Comparison of ENCODE assay signal across 1 cellular context in genomic region chr17:45147581-45148182, GRCh38.
TF ChIP-seq lines count a peak whose summit lies in the region.

No MANE protein-coding gene starts in this region.

TF ChIP-seq in K562, 482 proteins besides CTCF, POLR2A, EP300 and RAD21 (continued from another document and continues in another):
- TF ChIP-seq ZNF395 (CRISPR knock-in tag; IDR thresholded peaks at IDR 0.05) (no peak; the same call in 1 of the 2 replicates), ZNF23 (CRISPR knock-in tag; IDR thresholded peaks at IDR 0.05) (no peak), BRCA1 (IDR thresholded peaks at IDR 0.05) (no peak), BRCA1 (CRISPR knock-in tag; IDR thresholded peaks at IDR 0.05) (no peak), KLF16 (IDR thresholded peaks at IDR 0.05) (no peak), YBX1 (IDR thresholded peaks at IDR 0.05) (no peak), SMC3 (conservative IDR thresholded peaks at IDR 0.05; ENCODE audit: insufficient read depth, low read depth, low read length) (no peak), ID3 (CRISPR knock-in tag; IDR thresholded peaks at IDR 0.05) (no peak), ID3 (tag; IDR thresholded peaks at IDR 0.05) (no peak), MAFG (tag; conservative IDR thresholded peaks at IDR 0.05) (no peak), C11orf30 (IDR thresholded peaks at IDR 0.05; ENCODE audit: low read depth) (0 out of 2 replicates have a peak, but pooled peaks have one; percentile 2), DMBX1 (CRISPR knock-in tag; IDR thresholded peaks at IDR 0.05; ENCODE audit: borderline replicate concordance) (peak; percentile 62; the same call in 1 of the 2 replicates), TCF7L2 (IDR thresholded peaks at IDR 0.05; ENCODE audit: low read depth, low read length) (peak; percentile 88), SNAPC5 (CRISPR knock-in tag; IDR thresholded peaks at IDR 0.05) (no peak), ZNF695 (CRISPR knock-in tag; IDR thresholded peaks at IDR 0.05) (0 out of 2 replicates have a peak, but pooled peaks have one; percentile 8), ZNF696 (CRISPR knock-in tag; conservative IDR thresholded peaks at IDR 0.05) (no peak), TARDBP (IDR thresholded peaks at IDR 0.05) (peak; percentile 72; the same call in 1 of the 2 replicates), RB1 (IDR thresholded peaks at IDR 0.05; ENCODE audit: low read depth) (0 out of 2 replicates have a peak, but pooled peaks have one; percentile 51), CTBP1 (IDR thresholded peaks at IDR 0.05; ENCODE audit: borderline replicate concordance) (no peak), RBM22 (IDR thresholded peaks at IDR 0.05; ENCODE audit: low read depth, low read length, poor library complexity, severe bottlenecking) (peak; percentile 73), DACH1 (IDR thresholded peaks at IDR 0.05; ENCODE audit: partially characterized antibody) (no peak), FIP1L1 (IDR thresholded peaks at IDR 0.05; ENCODE audit: low read depth, low read length, poor library complexity, severe bottlenecking) (peak; percentile 37), HOMEZ (CRISPR knock-in tag; IDR thresholded peaks at IDR 0.05) (no peak), ZNF57 (CRISPR knock-in tag; IDR thresholded peaks at IDR 0.05) (no peak), RBM39 (optimal IDR thresholded peaks at IDR 0.05; ENCODE audit: low read depth, low read length) (no peak), CHD2 (IDR thresholded peaks at IDR 0.05; ENCODE audit: low read depth, low read length) (peak; percentile 92), NFRKB (IDR thresholded peaks at IDR 0.05; ENCODE audit: low read depth) (peak; percentile 98), HDAC2 (IDR thresholded peaks at IDR 0.05) (peak; percentile 64; the same call in 1 of the 2 replicates), PTRF (tag; IDR thresholded peaks at IDR 0.05) (no peak), MYBL2 (IDR thresholded peaks at IDR 0.05; ENCODE audit: low read depth) (no peak; the same call in 1 of the 2 replicates), MYBL2 (CRISPR knock-in tag; IDR thresholded peaks at IDR 0.05; ENCODE audit: borderline replicate concordance) (no peak), SAFB (IDR thresholded peaks at IDR 0.05; ENCODE audit: borderline replicate concordance, low read depth, low read length) (no peak), ZNF551 (CRISPR knock-in tag; IDR thresholded peaks at IDR 0.05) (no peak), ZKSCAN8 (CRISPR knock-in tag; IDR thresholded peaks at IDR 0.05) (no peak), GTF2E2 (tag; IDR thresholded peaks at IDR 0.05) (peak; percentile 63; the same call in 1 of the 2 replicates), NCOA4 (IDR thresholded peaks at IDR 0.05; ENCODE audit: partially characterized antibody) (no peak), ZBTB1 (CRISPR knock-in tag; IDR thresholded peaks at IDR 0.05; ENCODE audit: borderline replicate concordance, low read depth) (no peak), NR2F6 (CRISPR knock-in tag; IDR thresholded peaks at IDR 0.05) (peak; percentile 71; the same call in 1 of the 2 replicates), BCOR (IDR thresholded peaks at IDR 0.05) (peak; percentile 84), ZNF778 (CRISPR knock-in tag; IDR thresholded peaks at IDR 0.05) (no peak), MTA2 (IDR thresholded peaks at IDR 0.05; ENCODE audit: low read depth) (peak; percentile 37; the same call in 1 of the 2 replicates), ADNP (tag; IDR thresholded peaks at IDR 0.05) (no peak), MEIS2 (IDR thresholded peaks at IDR 0.05; ENCODE audit: partially characterized antibody) (peak; percentile 19), CREB1 (IDR thresholded peaks at IDR 0.05) (peak; percentile 36; the same call in 1 of the 2 replicates), CREB1 (CRISPR knock-in tag; IDR thresholded peaks at IDR 0.05) (no peak), FUS (optimal IDR thresholded peaks at IDR 0.05; ENCODE audit: low read depth, low read length) (no peak), HMG20A (CRISPR knock-in tag; conservative IDR thresholded peaks at IDR 0.05) (no peak), PCBP1 (IDR thresholded peaks at IDR 0.05; ENCODE audit: low read depth, low read length, poor library complexity, severe bottlenecking) (no peak), ZBTB12 (CRISPR knock-in tag; IDR thresholded peaks at IDR 0.05) (no peak; the same call in 1 of the 2 replicates), PHF8 (IDR thresholded peaks at IDR 0.05; ENCODE audit: borderline replicate concordance, low read length) (peak; percentile 47; the same call in 1 of the 2 replicates), ZNF282 (CRISPR knock-in tag; IDR thresholded peaks at IDR 0.05) (no peak), HMBOX1 (IDR thresholded peaks at IDR 0.05) (no peak), ZNF280B (CRISPR knock-in tag; IDR thresholded peaks at IDR 0.05) (no peak), RBM25 (IDR thresholded peaks at IDR 0.05; ENCODE audit: low read depth, low read length, severe bottlenecking) (no peak), PTBP1 (IDR thresholded peaks at IDR 0.05; ENCODE audit: low read depth, low read length) (no peak), TOE1 (IDR thresholded peaks at IDR 0.05; ENCODE audit: borderline replicate concordance) (peak; percentile 95), TOE1 (CRISPR knock-in tag; IDR thresholded peaks at IDR 0.05; ENCODE audit: borderline replicate concordance, low read depth) (no peak; the same call in 1 of the 2 replicates)
- TF ChIP-seq, protein P1, sequence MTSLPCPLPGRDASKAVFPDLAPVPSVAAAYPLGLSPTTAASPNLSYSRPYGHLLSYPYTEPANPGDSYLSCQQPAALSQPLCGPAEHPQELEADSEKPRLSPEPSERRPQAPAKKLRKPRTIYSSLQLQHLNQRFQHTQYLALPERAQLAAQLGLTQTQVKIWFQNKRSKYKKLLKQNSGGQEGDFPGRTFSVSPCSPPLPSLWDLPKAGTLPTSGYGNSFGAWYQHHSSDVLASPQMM (CRISPR knock-in tag; IDR thresholded peaks at IDR 0.05): no peak
- TF ChIP-seq, protein P2, sequence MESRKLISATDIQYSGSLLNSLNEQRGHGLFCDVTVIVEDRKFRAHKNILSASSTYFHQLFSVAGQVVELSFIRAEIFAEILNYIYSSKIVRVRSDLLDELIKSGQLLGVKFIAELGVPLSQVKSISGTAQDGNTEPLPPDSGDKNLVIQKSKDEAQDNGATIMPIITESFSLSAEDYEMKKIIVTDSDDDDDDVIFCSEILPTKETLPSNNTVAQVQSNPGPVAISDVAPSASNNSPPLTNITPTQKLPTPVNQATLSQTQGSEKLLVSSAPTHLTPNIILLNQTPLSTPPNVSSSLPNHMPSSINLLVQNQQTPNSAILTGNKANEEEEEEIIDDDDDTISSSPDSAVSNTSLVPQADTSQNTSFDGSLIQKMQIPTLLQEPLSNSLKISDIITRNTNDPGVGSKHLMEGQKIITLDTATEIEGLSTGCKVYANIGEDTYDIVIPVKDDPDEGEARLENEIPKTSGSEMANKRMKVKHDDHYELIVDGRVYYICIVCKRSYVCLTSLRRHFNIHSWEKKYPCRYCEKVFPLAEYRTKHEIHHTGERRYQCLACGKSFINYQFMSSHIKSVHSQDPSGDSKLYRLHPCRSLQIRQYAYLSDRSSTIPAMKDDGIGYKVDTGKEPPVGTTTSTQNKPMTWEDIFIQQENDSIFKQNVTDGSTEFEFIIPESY (CRISPR knock-in tag; IDR thresholded peaks at IDR 0.05): no peak
- TF ChIP-seq, protein P3, sequence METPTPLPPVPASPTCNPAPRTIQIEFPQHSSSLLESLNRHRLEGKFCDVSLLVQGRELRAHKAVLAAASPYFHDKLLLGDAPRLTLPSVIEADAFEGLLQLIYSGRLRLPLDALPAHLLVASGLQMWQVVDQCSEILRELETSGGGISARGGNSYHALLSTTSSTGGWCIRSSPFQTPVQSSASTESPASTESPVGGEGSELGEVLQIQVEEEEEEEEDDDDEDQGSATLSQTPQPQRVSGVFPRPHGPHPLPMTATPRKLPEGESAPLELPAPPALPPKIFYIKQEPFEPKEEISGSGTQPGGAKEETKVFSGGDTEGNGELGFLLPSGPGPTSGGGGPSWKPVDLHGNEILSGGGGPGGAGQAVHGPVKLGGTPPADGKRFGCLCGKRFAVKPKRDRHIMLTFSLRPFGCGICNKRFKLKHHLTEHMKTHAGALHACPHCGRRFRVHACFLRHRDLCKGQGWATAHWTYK (CRISPR knock-in tag; IDR thresholded peaks at IDR 0.05): peak; percentile 31; the same call in 1 of the 2 replicates
- TF ChIP-seq, protein P4, sequence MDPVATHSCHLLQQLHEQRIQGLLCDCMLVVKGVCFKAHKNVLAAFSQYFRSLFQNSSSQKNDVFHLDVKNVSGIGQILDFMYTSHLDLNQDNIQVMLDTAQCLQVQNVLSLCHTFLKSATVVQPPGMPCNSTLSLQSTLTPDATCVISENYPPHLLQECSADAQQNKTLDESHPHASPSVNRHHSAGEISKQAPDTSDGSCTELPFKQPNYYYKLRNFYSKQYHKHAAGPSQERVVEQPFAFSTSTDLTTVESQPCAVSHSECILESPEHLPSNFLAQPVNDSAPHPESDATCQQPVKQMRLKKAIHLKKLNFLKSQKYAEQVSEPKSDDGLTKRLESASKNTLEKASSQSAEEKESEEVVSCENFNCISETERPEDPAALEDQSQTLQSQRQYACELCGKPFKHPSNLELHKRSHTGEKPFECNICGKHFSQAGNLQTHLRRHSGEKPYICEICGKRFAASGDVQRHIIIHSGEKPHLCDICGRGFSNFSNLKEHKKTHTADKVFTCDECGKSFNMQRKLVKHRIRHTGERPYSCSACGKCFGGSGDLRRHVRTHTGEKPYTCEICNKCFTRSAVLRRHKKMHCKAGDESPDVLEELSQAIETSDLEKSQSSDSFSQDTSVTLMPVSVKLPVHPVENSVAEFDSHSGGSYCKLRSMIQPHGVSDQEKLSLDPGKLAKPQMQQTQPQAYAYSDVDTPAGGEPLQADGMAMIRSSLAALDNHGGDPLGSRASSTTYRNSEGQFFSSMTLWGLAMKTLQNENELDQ (CRISPR knock-in tag; IDR thresholded peaks at IDR 0.05; ENCODE audit: borderline replicate concordance): no peak
- TF ChIP-seq, protein P5, sequence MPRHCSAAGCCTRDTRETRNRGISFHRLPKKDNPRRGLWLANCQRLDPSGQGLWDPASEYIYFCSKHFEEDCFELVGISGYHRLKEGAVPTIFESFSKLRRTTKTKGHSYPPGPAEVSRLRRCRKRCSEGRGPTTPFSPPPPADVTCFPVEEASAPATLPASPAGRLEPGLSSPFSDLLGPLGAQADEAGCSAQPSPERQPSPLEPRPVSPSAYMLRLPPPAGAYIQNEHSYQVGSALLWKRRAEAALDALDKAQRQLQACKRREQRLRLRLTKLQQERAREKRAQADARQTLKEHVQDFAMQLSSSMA (CRISPR knock-in tag; IDR thresholded peaks at IDR 0.05): no peak
